Comparison of ENCODE assay signal across 15 cellular contexts in the genomic region with DNA sequence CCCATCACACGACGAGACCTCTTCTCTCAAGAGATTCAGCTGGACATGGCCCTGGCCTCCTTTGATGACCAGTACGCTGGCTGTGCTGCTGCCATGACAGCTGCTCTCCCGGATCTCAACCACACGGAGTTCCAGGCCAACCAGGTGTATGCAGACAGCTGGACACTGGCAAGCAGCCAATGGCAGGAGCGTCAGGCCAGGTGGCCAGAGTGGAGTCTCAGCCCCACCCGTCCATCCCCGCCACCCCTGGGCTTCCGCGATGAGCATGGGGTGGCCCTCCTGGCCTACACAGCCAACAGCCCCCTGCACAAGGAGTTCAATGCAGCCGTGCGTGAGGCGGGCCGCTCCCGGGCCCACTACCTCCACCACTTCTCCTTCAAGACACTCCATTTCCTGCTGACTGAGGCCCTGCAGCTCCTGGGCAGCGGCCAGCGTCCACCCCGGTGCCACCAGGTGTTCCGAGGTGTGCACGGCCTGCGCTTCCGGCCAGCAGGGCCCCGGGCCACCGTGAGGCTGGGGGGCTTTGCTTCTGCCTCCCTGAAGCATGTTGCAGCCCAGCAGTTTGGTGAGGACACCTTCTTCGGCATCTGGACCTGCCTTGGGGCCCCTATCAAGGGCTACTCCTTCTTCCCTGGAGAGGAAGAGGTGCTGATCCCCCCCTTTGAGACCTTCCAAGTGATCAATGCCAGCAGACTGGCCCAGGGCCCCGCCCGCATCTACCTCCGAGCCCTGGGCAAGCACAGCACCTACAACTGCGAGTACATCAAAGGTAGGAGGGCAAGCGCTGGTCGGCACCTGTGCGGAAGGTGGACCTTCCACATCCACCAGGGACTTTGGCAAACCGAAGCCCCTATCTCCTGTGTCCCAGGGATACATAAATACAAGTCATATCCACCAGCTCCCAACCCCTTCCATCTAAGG. TPM values are rescaled to one million over a fixed set of nuclear protein-coding genes. Genes with fewer than 3 reads are reported as not detected.
"Had no signal": no experiment of that assay in that cellular context is flagged by ENCODE, and none has a peak within 500 bp of the region (broad histone marks: within the 10 kb centered on the region; RNA-seq: fewer than 3 reads in every experiment).

No MANE protein-coding gene starts in this region.

- H3K9me3 ChIP-seq: esophagus muscularis mucosa, ovary had no signal

- H3K4me1 ChIP-seq: esophagus muscularis mucosa had no signal

- DNase-seq: activated CD4-positive, alpha-beta T cell treated with anti-CD3 and anti-CD28 coated beads for 36 hours; activated CD8-positive, alpha-beta T cell treated with anti-CD3 and anti-CD28 coated beads for 36 hours; activated naive CD4-positive, alpha-beta T cell; aorta; immature natural killer cell; mesenchymal stem cell; ovary; small intestine had no signal

- H3K4me3 ChIP-seq: esophagus muscularis mucosa, ovary had no signal

- H3K36me3 ChIP-seq: ovary had no signal

- ATAC-seq: activated CD4-positive, alpha-beta T cell treated with anti-CD3 and anti-CD28 coated beads for 36 hours; activated CD8-positive, alpha-beta T cell treated with anti-CD3 and anti-CD28 coated beads for 36 hours had no signal

- FAIRE-seq: bronchial epithelial cell, small intestine, urothelium cell line had no signal

- H3K27me3 ChIP-seq: esophagus muscularis mucosa, ovary had no signal

- H3K27ac ChIP-seq: esophagus muscularis mucosa, ovary, VCaP had no signal

RNA-seq across cellular contexts. Expression of gene ART1, which starts 14.9 kb away (rescaled TPM):
- total RNA-seq: activated CD4-positive, alpha-beta T cell treated with anti-CD3 and anti-CD28 coated beads for 36 hours; activated CD8-positive, alpha-beta T cell treated with anti-CD3 and anti-CD28 coated beads for 36 hours; activated T-helper 1 cell treated with anti-CD3 and anti-CD28 coated beads, Interleukin-12 subunit alpha, Interleukin-12 subunit beta, Interleukin-2, Interleukin-4 antibody, amounts not matched to agents 30 ng/mL and 10 ng/mL and 1 ng/mL, durations not matched to agents 14 hours and 24 hours and 36 hours; aorta; bronchial epithelial cell; esophagus muscularis mucosa; fibroblast of villous mesenchyme had no signal
- polyA plus RNA-seq: aorta, immature natural killer cell, neural cell, ovary had no signal

RNA-seq across cellular contexts. Expression of gene ART5, which starts 18.1 kb away (rescaled TPM):
- total RNA-seq: activated CD8-positive, alpha-beta T cell treated with anti-CD3 and anti-CD28 coated beads for 36 hours; activated T-helper 1 cell treated with anti-CD3 and anti-CD28 coated beads, Interleukin-12 subunit alpha, Interleukin-12 subunit beta, Interleukin-2, Interleukin-4 antibody, amounts not matched to agents 30 ng/mL and 10 ng/mL and 1 ng/mL, durations not matched to agents 14 hours and 24 hours and 36 hours; aorta; bronchial epithelial cell; fibroblast of villous mesenchyme had no signal
- polyA plus RNA-seq: aorta, immature natural killer cell, neural cell had no signal
